ENCODE assay signal across 27 cellular contexts in genomic region chr7:80775481-80775880, GRCh38.
A peak's percentile ranks its signal among the peaks of the same experiment; 100 is the strongest.
DNase-seq lines count a peak whose midpoint lies in the region; ATAC-seq and TF ChIP-seq lines count a peak whose summit lies in the region.
"Had no signal": no experiment of that assay in that cellular context is flagged by ENCODE, and none has a peak within 500 bp of the region (broad histone marks: within the 10 kb centered on the region; RNA-seq: fewer than 3 reads in every experiment).

No MANE protein-coding gene starts in this region.

- H3K4me3 ChIP-seq in GM23248 (no peak overlapping the region), mammary epithelial cell (replicated peaks in 1 of 3; ENCODE audit: insufficient read depth in 1 of 3, low read depth in 2 of 3, low read length in 3 of 3) (no peak overlapping the region), sigmoid colon (no peak overlapping the region)
- H3K4me3 ChIP-seq in CD8-positive, alpha-beta T cell (ENCODE audit: low read depth, low read length): no peak overlapping the region
- H3K4me3 ChIP-seq: BLaER1 treated with 17β-estradiol and CSF1 and Interleukin-3, amounts not matched to agents 10 nM and 100 nM; esophagus squamous epithelium; gastrocnemius medialis; Peyer's patch; SJSA1; skin epidermis; tibial artery had no signal

- H3K9ac ChIP-seq in GM23248 (no peak overlapping the region), mammary epithelial cell (ENCODE audit: insufficient read depth, low read length) (no peak overlapping the region)
- H3K9ac ChIP-seq: BLaER1 treated with 17β-estradiol and CSF1 and Interleukin-3, amounts not matched to agents 10 nM and 100 nM had no signal

- H3K79me2 ChIP-seq in GM23248 (ENCODE audit: insufficient read depth) (peaks cover 57% of the 10 kb centered on the region), mammary epithelial cell (ENCODE audit: insufficient read depth, low read length) (peaks cover 29% of the 10 kb centered on the region)

- H3K4me2 ChIP-seq in GM23248 (ENCODE audit: unreplicated experiment): no peak overlapping the region
- H3K4me2 ChIP-seq in mammary epithelial cell (ENCODE audit: insufficient read depth, low read depth, low read length): peak overlapping the region; percentile 10
- H3K4me2 ChIP-seq: BLaER1 treated with 17β-estradiol and CSF1 and Interleukin-3, amounts not matched to agents 10 nM and 100 nM had no signal

- H3K9me3 ChIP-seq in GM23248 (ENCODE audit: low read depth) (no peaks in the 10 kb centered on the region), mammary epithelial cell (replicated peaks; ENCODE audit: insufficient read depth, low read length) (no peaks in the 10 kb centered on the region), sigmoid colon (no peaks in the 10 kb centered on the region)
- no peaks in the 10 kb centered on the region for H3K9me3 ChIP-seq in CD8-positive, alpha-beta T cell (ENCODE audit: low read length)
- H3K9me3 ChIP-seq: BLaER1 treated with 17β-estradiol and CSF1 and Interleukin-3, amounts not matched to agents 10 nM and 100 nM; esophagus squamous epithelium; gastrocnemius medialis; Peyer's patch; SJSA1; tibial artery had no signal

- BruUV-seq in mammary epithelial cell (replicated peaks; lab: Mats Ljungman, UMichigan): no TSS peak

- H3K4me1 Mint-ChIP-seq in CD8-positive, alpha-beta T cell (ENCODE audit: low read depth): no peaks in the 10 kb centered on the region
- H3K4me1 Mint-ChIP-seq: activated naive CD4-positive, alpha-beta T cell treated with anti-CD3 and anti-CD28 coated beads, Interleukin-2, amount 10 ng/mL, durations not matched to agents 7 days and 5 days had no signal

- H3K27ac Mint-ChIP-seq in CD8-positive, alpha-beta T cell: no peak overlapping the region
- H3K27ac Mint-ChIP-seq: activated naive CD4-positive, alpha-beta T cell treated with anti-CD3 and anti-CD28 coated beads, Interleukin-2, amount 10 ng/mL, durations not matched to agents 7 days and 5 days; effector memory CD8-positive, alpha-beta T cell; naive thymus-derived CD8-positive, alpha-beta T cell had no signal

- no peak for TF ChIP-seq POLR2A in sigmoid colon (IDR thresholded peaks at IDR 0.05)

- CTCF ChIA-PET in mammary epithelial cell (lab: Charles Lee; ENCODE audit: low non-redundant PET): no interaction called here
- CTCF ChIA-PET in CD8-positive, alpha-beta T cell (lab: Charles Lee): no interaction called here

- no peak for TF ChIP-seq EP300 in sigmoid colon (IDR thresholded peaks at IDR 0.05)

- H3K27ac ChIP-seq in GM23248 (no peak overlapping the region), mammary epithelial cell (ENCODE audit: insufficient read depth, low read depth, low read length) (no peak overlapping the region), sigmoid colon (peak overlapping the region in 3 of 4 donors; percentile 53 to 90 (median 87))
- H3K27ac ChIP-seq in CD8-positive, alpha-beta T cell (ENCODE audit: low read depth, low read length): no peak overlapping the region
- H3K27ac ChIP-seq: BLaER1 treated with 17β-estradiol and CSF1 and Interleukin-3, amounts not matched to agents 10 nM and 100 nM; esophagus squamous epithelium; gastrocnemius medialis; Peyer's patch; SJSA1; skin epidermis; tibial artery had no signal

- H3K9me2 ChIP-seq in GM23248 (ENCODE audit: insufficient read depth): no peaks in the 10 kb centered on the region

- H3K4me1 ChIP-seq in GM23248 (ENCODE audit: insufficient read depth) (peaks cover 36% of the 10 kb centered on the region), mammary epithelial cell (ENCODE audit: insufficient read depth, low read length) (peaks cover 51% of the 10 kb centered on the region), sigmoid colon (peaks cover 0 to 86% (median 72%) of the 10 kb centered on the region in 4 donors)
- no peaks in the 10 kb centered on the region for H3K4me1 ChIP-seq in CD8-positive, alpha-beta T cell (ENCODE audit: insufficient read depth, low read length)
- H3K4me1 ChIP-seq: Peyer's patch had no signal

- H3K4me3 Mint-ChIP-seq in CD8-positive, alpha-beta T cell: no peak overlapping the region
- H3K4me3 Mint-ChIP-seq: activated naive CD4-positive, alpha-beta T cell treated with anti-CD3 and anti-CD28 coated beads, Interleukin-2, amount 10 ng/mL, durations not matched to agents 7 days and 5 days; effector memory CD8-positive, alpha-beta T cell; naive thymus-derived CD8-positive, alpha-beta T cell had no signal

- H2AFZ ChIP-seq in GM23248 (no peak overlapping the region), mammary epithelial cell (ENCODE audit: low read depth, low read length) (no peak overlapping the region)

- H3F3A ChIP-seq in GM23248 (ENCODE audit: insufficient read depth): peaks cover 49% of the 10 kb centered on the region

- in situ Hi-C loops in GM23248 (cut with MboI) (no loop called here), mammary epithelial cell (cut with MboI; ENCODE audit: low sequenced_read_pairs in 2 of 2) (no loop called here)

- H4K20me1 ChIP-seq in GM23248 (ENCODE audit: insufficient read depth): no peaks in the 10 kb centered on the region
- no peaks in the 10 kb centered on the region for H4K20me1 ChIP-seq in mammary epithelial cell (ENCODE audit: insufficient read depth, low read length)
- H4K20me1 ChIP-seq: BLaER1 treated with 17β-estradiol and CSF1 and Interleukin-3, amounts not matched to agents 10 nM and 100 nM had no signal

- peak; percentile 30 for DNase-seq in GM23248
- peak; percentile 44 for DNase-seq in LoVo (ENCODE audit: low spot score)
- peak; percentile 47 for DNase-seq in mammary epithelial cell
- no peak for DNase-seq in sigmoid colon
- no peak for DNase-seq in CD8-positive, alpha-beta T cell
- DNase-seq in hypothalamus (lab: John Stamatoyannopoulos, UW): no peak
- DNase-seq: activated CD4-positive, alpha-beta T cell treated with anti-CD3 and anti-CD28 coated beads, Interleukin-2, amount 50 U/mL, for 48 hours; activated CD8-positive, alpha-beta memory T cell treated with anti-CD3 and anti-CD28 coated beads, Interleukin-2, amount 50 U/mL, for 4 hours; activated naive CD4-positive, alpha-beta T cell treated with anti-CD3 and anti-CD28 coated beads, Interleukin-2, amount 10 ng/mL, durations not matched to agents 7 days and 5 days; COR-L47; cortex of kidney; DMS53; effector memory CD8-positive, alpha-beta T cell; esophagus squamous epithelium; gastrocnemius medialis; left ventricle myocardium superior; midbrain; naive thymus-derived CD8-positive, alpha-beta T cell; NCI-H446 treated with DMSO at 0.1 percent for 48 hours; occipital lobe; Peyer's patch; stimulated activated CD4-positive, alpha-beta T cell treated with anti-CD3 and anti-CD28 coated beads, Interleukin-2, amount 100 ng/mL, for 24 hours; tibial artery had no signal

- H3K36me3 ChIP-seq in GM23248 (ENCODE audit: low read depth) (peaks cover 83% of the 10 kb centered on the region), mammary epithelial cell (ENCODE audit: insufficient read depth, low read length) (peaks cover 14% of the 10 kb centered on the region), sigmoid colon (no peaks in the 10 kb centered on the region)
- no peaks in the 10 kb centered on the region for H3K36me3 ChIP-seq in CD8-positive, alpha-beta T cell (ENCODE audit: insufficient read depth, low read length)
- H3K36me3 ChIP-seq: BLaER1 treated with 17β-estradiol and CSF1 and Interleukin-3, amounts not matched to agents 10 nM and 100 nM; esophagus squamous epithelium; gastrocnemius medialis; Peyer's patch; SJSA1 had no signal

- no peaks in the 10 kb centered on the region for H3K36me3 Mint-ChIP-seq in CD8-positive, alpha-beta T cell
- H3K36me3 Mint-ChIP-seq: activated naive CD4-positive, alpha-beta T cell treated with anti-CD3 and anti-CD28 coated beads, Interleukin-2, amount 10 ng/mL, durations not matched to agents 7 days and 5 days; naive thymus-derived CD8-positive, alpha-beta T cell had no signal

- ATAC-seq in GM18873 (IDR thresholded peaks at IDR 0.05; ENCODE audit: low FRiP score, unreplicated experiment): no peak
- no peak for ATAC-seq in CD8-positive, alpha-beta T cell
- ATAC-seq: effector memory CD8-positive, alpha-beta T cell; gastrocnemius medialis; naive thymus-derived CD8-positive, alpha-beta T cell had no signal

- H3K27me3 Mint-ChIP-seq in CD8-positive, alpha-beta T cell (ENCODE audit: low read depth): no peaks in the 10 kb centered on the region
- H3K27me3 Mint-ChIP-seq: activated naive CD4-positive, alpha-beta T cell treated with anti-CD3 and anti-CD28 coated beads, Interleukin-2, amount 10 ng/mL, durations not matched to agents 7 days and 5 days; effector memory CD8-positive, alpha-beta T cell; naive thymus-derived CD8-positive, alpha-beta T cell had no signal

- intact Hi-C loops in mammary epithelial cell (cut with micrococcal nuclease): no loop called here
- intact Hi-C loops in sigmoid colon (cut with DNase I): no loop called here
- intact Hi-C loops in CD8-positive, alpha-beta T cell (cut with DNase I, micrococcal nuclease): no loop called here

- H3K9me3 Mint-ChIP-seq in CD8-positive, alpha-beta T cell: no peaks in the 10 kb centered on the region
- H3K9me3 Mint-ChIP-seq: activated naive CD4-positive, alpha-beta T cell treated with anti-CD3 and anti-CD28 coated beads, Interleukin-2, amount 10 ng/mL, durations not matched to agents 7 days and 5 days; naive thymus-derived CD8-positive, alpha-beta T cell had no signal

- TF ChIP-seq CTCF in mammary epithelial cell (conservative IDR thresholded peaks at IDR 0.05 in 1 of 2, IDR thresholded peaks at IDR 0.05 in 1 of 2; ENCODE audit: extremely low read depth in 1 of 2, insufficient read depth in 1 of 2, low read depth in 1 of 2, low read length in 2 of 2) (no peak), sigmoid colon (IDR thresholded peaks at IDR 0.05) (no peak)
- TF ChIP-seq CTCF in CD8-positive, alpha-beta T cell (IDR thresholded peaks at IDR 0.05): no peak

- POLR2A ChIA-PET in CD8-positive, alpha-beta T cell (lab: Charles Lee): no interaction called here

- H3K27me3 ChIP-seq in GM23248 (replicated peaks; ENCODE audit: insufficient read depth) (no peaks in the 10 kb centered on the region), mammary epithelial cell (ENCODE audit: insufficient read depth, low read length) (no peaks in the 10 kb centered on the region), sigmoid colon (no peaks in the 10 kb centered on the region)
- H3K27me3 ChIP-seq in CD8-positive, alpha-beta T cell (ENCODE audit: insufficient read depth, low read length): no peaks in the 10 kb centered on the region
- H3K27me3 ChIP-seq: BLaER1 treated with 17β-estradiol and CSF1 and Interleukin-3, amounts not matched to agents 10 nM and 100 nM; esophagus squamous epithelium; gastrocnemius medialis; Peyer's patch; SJSA1; tibial artery had no signal

- dilution Hi-C loops in mammary epithelial cell (cut with HindIII; ENCODE audit: low sequenced_read_pairs): no loop called here

Comparison
In these comparisons a context has a peak if more than half of its experiments do, and no peak if none do; other contexts are left out.
1. DNase-seq: peak in GM23248 (single experiment), LoVo (single experiment) and mammary epithelial cell (single experiment); none in sigmoid colon (single experiment), CD8-positive, alpha-beta T cell (0 of 7) and hypothalamus (0 of 51).
2. H3K27ac ChIP-seq: peak in sigmoid colon (3 of 4); none in GM23248 (single experiment), mammary epithelial cell (single experiment) and CD8-positive, alpha-beta T cell (single experiment).